ENCODE assay signal across 34 cellular contexts in genomic region chr12:16220120-16220519, GRCh38. TPM values are rescaled to one million over a fixed set of nuclear protein-coding genes. Genes with fewer than 3 reads are reported as not detected.
"Had no signal": no experiment of that assay in that cellular context is flagged by ENCODE, and none has a peak within 500 bp of the region (broad histone marks: within the 10 kb centered on the region; RNA-seq: fewer than 3 reads in every experiment).

No MANE protein-coding gene starts in this region.

- H3K79me2 ChIP-seq: parathyroid adenoma had no signal

- H3K36me3 ChIP-seq: lower lobe of right lung, right atrium auricular region, right lobe of liver, tibial nerve, uterus had no signal

- ATAC-seq: left cardiac atrium; lower lobe of right lung; naive thymus-derived CD8-positive, alpha-beta T cell; stimulated activated memory B cell treated with anti-CD40 and anti-IgM and Interleukin-4, amounts not matched to agents 10 μg/mL and 1 μg/mL and 100 μg/mL, for 72 hours; stimulated activated naive CD8-positive, alpha-beta T cell treated with anti-CD3 and anti-CD28 coated beads, Interleukin-15, amount 100 ng/mL, for 72 hours had no signal

- H3K4me2 ChIP-seq: smooth muscle cell had no signal

- H3K27me3 ChIP-seq: right atrium auricular region, right lobe of liver, tibial nerve, uterus had no signal

- H3K4me1 ChIP-seq: lower lobe of right lung, parathyroid adenoma, right atrium auricular region, tibial nerve, uterus had no signal

- DNase-seq: kidney glomerular epithelial cell; left cardiac atrium; lower lobe of right lung; mammary epithelial cell; mesenchymal stem cell; naive thymus-derived CD8-positive, alpha-beta T cell; nucleus accumbens; right lobe of liver; stimulated activated CD4-positive, alpha-beta T cell treated with anti-CD3 and anti-CD28 coated beads, Interleukin-1b, Interleukin-23, amount 100 ng/mL, for 48 hours; stimulated activated CD4-positive, alpha-beta T cell treated with anti-CD3 and anti-CD28 coated beads, Interleukin-2, amount 100 ng/mL, for 48 hours; stimulated activated CD4-positive, alpha-beta T cell treated with anti-CD3 and anti-CD28 coated beads, Interleukin-4, amount 100 ng/mL, for 4 hours; stimulated activated CD8-positive, alpha-beta memory T cell treated with anti-CD3 and anti-CD28 coated beads, Interleukin-4, amount 100 ng/mL, for 48 hours; stimulated activated naive CD4-positive, alpha-beta T cell treated with Interleukin-2 at 50 U/mL for 16 hours; stimulated activated naive CD8-positive, alpha-beta T cell treated with anti-CD3 and anti-CD28 coated beads, Interleukin-15, amount 100 ng/mL, for 72 hours; substantia nigra; uterus had no signal

- FAIRE-seq: keratinocyte had no signal

- H3K4me3 ChIP-seq: lower lobe of right lung, right atrium auricular region, right lobe of liver, smooth muscle cell, tibial nerve, uterus had no signal

- H3K9me3 ChIP-seq: lower lobe of right lung, right atrium auricular region, right lobe of liver, tibial nerve, uterus had no signal

- H3K27ac ChIP-seq: lower lobe of right lung, parathyroid adenoma, right atrium auricular region, tibial nerve, uterus had no signal

- H3K9ac ChIP-seq: parathyroid adenoma had no signal

- H2AFZ ChIP-seq: parathyroid adenoma had no signal

RNA-seq across cellular contexts. Expression of gene SLC15A5, which starts 57.4 kb away (rescaled TPM):
- total RNA-seq: left cardiac atrium; left lobe of liver; liver; lower lobe of right lung; mammary epithelial cell; mucosa of gallbladder; naive thymus-derived CD8-positive, alpha-beta T cell; neural crest cell; osteocyte; progenitor cell of endocrine pancreas; pulmonary artery endothelial cell; renal cortical epithelial cell; right atrium auricular region; right lobe of liver; skeletal muscle tissue; smooth muscle cell; temporal lobe; tibial nerve; ureter; uterus had no signal
- polyA plus RNA-seq: keratinocyte; liver; mammary epithelial cell; naive thymus-derived CD8-positive, alpha-beta T cell; smooth muscle cell; thymus had no signal
